Comparison of ENCODE assay signal across 10 cellular contexts in the genomic region with DNA sequence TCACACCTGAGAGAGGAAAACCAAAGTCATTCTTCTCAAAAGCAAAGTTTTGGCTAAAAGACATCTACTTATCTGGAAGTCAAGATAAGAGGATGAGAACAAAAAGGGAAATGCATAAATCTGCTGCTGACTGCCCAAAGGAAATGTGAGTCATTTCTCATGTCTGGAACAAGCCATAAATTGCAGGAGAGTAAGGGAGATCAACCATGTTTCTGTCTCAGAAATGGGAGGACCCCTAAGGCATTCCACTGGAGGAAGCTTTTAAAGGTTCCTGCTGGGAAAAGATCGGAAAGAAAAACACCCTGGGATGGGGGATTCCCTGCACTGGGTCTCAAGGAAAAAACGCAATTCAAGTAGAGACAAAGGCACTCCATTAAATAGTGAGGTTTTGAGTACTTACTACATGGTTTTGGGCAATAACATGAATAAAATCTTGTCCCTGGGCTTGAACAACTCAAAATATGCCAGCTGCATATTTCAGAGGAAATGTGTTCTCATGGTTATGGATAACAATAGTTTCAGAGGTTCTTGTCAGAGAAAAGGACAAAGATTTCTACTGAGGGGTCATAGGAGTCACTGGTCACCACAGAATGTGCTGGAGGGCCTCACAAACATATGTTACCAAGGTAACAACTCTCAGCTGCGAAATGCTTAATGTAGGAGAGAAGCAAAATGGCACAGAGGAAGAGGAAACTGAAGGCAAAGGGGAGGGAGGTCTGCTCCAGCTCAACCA. TPM values are rescaled to one million over a fixed set of nuclear protein-coding genes. Genes with fewer than 3 reads are reported as not detected.
DNase-seq lines count a peak whose midpoint lies in the region; ATAC-seq, FAIRE-seq and TF ChIP-seq lines count a peak whose summit lies in the region.
"Had no signal": no experiment of that assay in that cellular context is flagged by ENCODE, and none has a peak within 500 bp of the region (broad histone marks: within the 10 kb centered on the region; RNA-seq: fewer than 3 reads in every experiment).

No MANE protein-coding gene starts in this region.

- H3K14ac ChIP-seq in IMR-90 (replicated peaks; ENCODE audit: low read depth, low read length) = no peak overlapping the region

- CTCF ChIA-PET in A673 (lab: Charles Lee) = no interaction called here
- CTCF ChIA-PET in IMR-90 (lab: Yijun Ruan, JAX) = no interaction called here
- CTCF ChIA-PET in GM12878 (lab: Yijun Ruan, JAX) = no interaction called here

- peak; percentile 14; the same call in 1 of the 2 replicates for ATAC-seq in IMR-90 (ENCODE audit: low read depth)
- peak; percentile 39; the same call in 2 of the 3 replicates for ATAC-seq in GM12878
- ATAC-seq in HG02763 (IDR thresholded peaks at IDR 0.05; ENCODE audit: unreplicated experiment) = no peak

- H2AK9ac ChIP-seq in IMR-90 (replicated peaks; ENCODE audit: low read depth, low read length, poor library complexity) = no peak overlapping the region

- H4K8ac ChIP-seq in IMR-90 (ENCODE audit: low read depth in 2 of 2, low read length in 2 of 2) = 0 out of 4 replicates have a peak overlapping the region, but pooled peaks of 1 of the 2 experiments have one; percentile 9

- peak overlapping the region; percentile 68 for H3K27ac ChIP-seq in A673 (ENCODE audit: low read depth, low read length, poor library complexity, severe bottlenecking)
- no peak overlapping the region for H3K27ac ChIP-seq in IMR-90 (ENCODE audit: insufficient read depth, low read length)
- H3K27ac ChIP-seq in GM12878 (ENCODE audit: control insufficient read depth, insufficient read depth) = no peak overlapping the region

- H2BK5ac ChIP-seq in IMR-90 (ENCODE audit: low read depth, low read length, poor library complexity, severe bottlenecking) = no peak overlapping the region

- H3K56ac ChIP-seq in IMR-90 (ENCODE audit: extremely low read depth, insufficient read depth, low read length) = no peak overlapping the region

- no peak for TF ChIP-seq RAD21 in IMR-90 (IDR thresholded peaks at IDR 0.05; ENCODE audit: low read length)
- no peak for TF ChIP-seq RAD21 in GM12878 (IDR thresholded peaks at IDR 0.05; ENCODE audit: insufficient read depth, low read depth, low read length)

- no peaks in the 10 kb centered on the region for H3K79me1 ChIP-seq in IMR-90 (ENCODE audit: low read depth in 1 of 2, low read length in 2 of 2)

- FAIRE-seq in GM12878 (lab: Jason Lieb, UNC) = no peak

- no peaks in the 10 kb centered on the region for H3K36me3 ChIP-seq in A673 (ENCODE audit: insufficient read depth, low read length, poor library complexity, severe bottlenecking)
- H3K36me3 ChIP-seq in IMR-90 (ENCODE audit: control insufficient read depth, insufficient read depth, low read length) = no peaks in the 10 kb centered on the region
- no peaks in the 10 kb centered on the region for H3K36me3 ChIP-seq in GM12878 (ENCODE audit: control insufficient read depth in 2 of 2, insufficient read depth in 2 of 2, low read length in 1 of 2)
- H3K36me3 ChIP-seq in kidney epithelial cell (ENCODE audit: control insufficient read depth, insufficient read depth, low read length) = no peaks in the 10 kb centered on the region

- in situ Hi-C loops in IMR-90 (cut with MboI; ENCODE audit: low sequenced_read_pairs) (no loop called here), GM12878 (cut with MboI) (no loop called here)

- no peak for TF ChIP-seq POLR2A in IMR-90 (IDR thresholded peaks at IDR 0.05; ENCODE audit: low read depth, low read length)
- TF ChIP-seq POLR2A in GM12878 (IDR thresholded peaks at IDR 0.05; ENCODE audit: low read depth, low read length) = no peak

- no peak overlapping the region for H3K9ac ChIP-seq in IMR-90 (ENCODE audit: low read depth, low read length)
- H3K9ac ChIP-seq in GM12878 (ENCODE audit: control insufficient read depth, insufficient read depth, low read length) = no peak overlapping the region

- WGBS in IMR-90 (ENCODE audit: extremely low coverage in 2 of 2, insufficient read length in 1 of 2), 2 experiments = no CpG with 5 or more reads among the region's 3 CpGs
- WGBS in GM12878 (ENCODE audit: insufficient coverage, insufficient replicate concordance, low lambda C conversion rate, missing lambda C conversion rate) = 5% methylated on average over 3 of the region's 3 CpGs

- H3K27me3 ChIP-seq in A673 (replicated peaks; ENCODE audit: insufficient read depth, low read depth, low read length, poor library complexity) = no peaks in the 10 kb centered on the region
- no peaks in the 10 kb centered on the region for H3K27me3 ChIP-seq in IMR-90 (ENCODE audit: control insufficient read depth, insufficient read depth, low read length)
- no peaks in the 10 kb centered on the region for H3K27me3 ChIP-seq in GM12878 (replicated peaks in 1 of 2; ENCODE audit: control insufficient read depth in 2 of 2, insufficient read depth in 2 of 2, low read length in 1 of 2)
- no peaks in the 10 kb centered on the region for H3K27me3 ChIP-seq in kidney epithelial cell (ENCODE audit: control insufficient read depth, insufficient read depth, low read length)

- H2BK20ac ChIP-seq in IMR-90 (ENCODE audit: low read depth, low read length) = no peak overlapping the region

- dilution Hi-C loops in IMR-90 (cut with HindIII; ENCODE audit: low sequenced_read_pairs, unreplicated experiment) = no loop called here

- H4K5ac ChIP-seq in IMR-90 (ENCODE audit: low read depth, low read length) = no peak overlapping the region

- RAD21 ChIA-PET in GM12878 (lab: Charles Lee; ENCODE audit: unreplicated experiment) = no interaction called here

- no peak overlapping the region for H3K18ac ChIP-seq in IMR-90 (ENCODE audit: low read depth, low read length)

- H3K9me1 ChIP-seq in IMR-90 (ENCODE audit: insufficient read depth, low read length) = no peaks in the 10 kb centered on the region

- H3K4me1 ChIP-seq in A673 (ENCODE audit: insufficient read depth, low read length, poor library complexity, severe bottlenecking) (peaks cover 10% of the 10 kb centered on the region), IMR-90 (ENCODE audit: control insufficient read depth, insufficient read depth, low read length) (0 out of 2 replicates have a peak, but pooled peaks cover 2% of the 10 kb centered on the region), GM12878 (ENCODE audit: control insufficient read depth, insufficient read depth, low read length) (no peaks in the 10 kb centered on the region)

- intact Hi-C loops in A673 (cut with micrococcal nuclease; ENCODE audit: unreplicated experiment) = no loop called here
- intact Hi-C loops in IMR-90 (cut with micrococcal nuclease) = no loop called here
- intact Hi-C loops in GM12878 (cut with micrococcal nuclease; ENCODE audit: unreplicated experiment) = loop anchor here (10.0 kb wide), 1 partner anchor 198 kb away; no protein-coding TSS in a partner anchor

- no peak for TF ChIP-seq CTCF in A673 (conservative IDR thresholded peaks at IDR 0.05; ENCODE audit: low read depth, low read length)
- no peak for TF ChIP-seq CTCF in IMR-90 (conservative IDR thresholded peaks at IDR 0.05; ENCODE audit: low read depth, low read length)
- TF ChIP-seq CTCF in GM12878 (IDR thresholded peaks at IDR 0.05 in 2 of 3, conservative IDR thresholded peaks at IDR 0.05 in 1 of 3; ENCODE audit: control insufficient read depth in 2 of 3, extremely low read depth in 1 of 3, insufficient read depth in 1 of 3, low read depth in 3 of 3, low read length in 3 of 3) = no peak
- no peak for TF ChIP-seq CTCF in kidney epithelial cell (IDR thresholded peaks at IDR 0.05; ENCODE audit: insufficient read depth, low read length, poor library complexity, severe bottlenecking)

- SMC1A ChIA-PET in GM12878 (lab: Charles Lee; ENCODE audit: uncharacterized antibody, unreplicated experiment) = no interaction called here

- H3K4me2 ChIP-seq in IMR-90 (ENCODE audit: low read depth, low read length) = no peak overlapping the region
- no peak overlapping the region for H3K4me2 ChIP-seq in GM12878 (ENCODE audit: control insufficient read depth, insufficient read depth)

- H2AK5ac ChIP-seq in IMR-90 (ENCODE audit: low read depth, low read length) = no peak overlapping the region

- no peak overlapping the region for H2AFZ ChIP-seq in IMR-90 (replicated peaks; ENCODE audit: low read length, poor library complexity)
- no peak overlapping the region for H2AFZ ChIP-seq in GM12878 (ENCODE audit: control insufficient read depth, low read depth, low read length)

- DNase-seq in A673 (ENCODE audit: low spot score) (peak; percentile 88), IMR-90 (peak; percentile 43), GM12878 (ENCODE audit: low read depth, low spot score) (no peak), kidney epithelial cell (ENCODE audit: low read depth) (peak; percentile 39), NCI-H146 treated with DMSO at 0.1 percent for 48 hours (lab: John Stamatoyannopoulos, UW; ENCODE audit: unreplicated experiment) (no peak)
- no peak for DNase-seq in activated CD4-positive, CD25-positive, alpha-beta regulatory T cell (lab: John Stamatoyannopoulos, UW)
- no peak for DNase-seq in activated CD4-positive, CD25-positive, alpha-beta regulatory T cell treated with anti-CD3 and anti-CD28 coated beads, Interleukin-2, amount 50 U/mL, for 72 hours
- DNase-seq: NCI-H1417 treated with DMSO at 0.1 percent for 48 hours had no signal

- no TSS peak for BruUV-seq in A673 (replicated peaks; lab: Mats Ljungman, UMichigan)
- BruUV-seq in IMR-90 (replicated peaks; lab: Mats Ljungman, UMichigan) = no TSS peak
- no TSS peak for BruUV-seq in GM12878 (replicated peaks; lab: Mats Ljungman, UMichigan)

- H2BK15ac ChIP-seq in IMR-90 (ENCODE audit: low read depth, low read length) = no peak overlapping the region

- H3K4ac ChIP-seq in IMR-90 (ENCODE audit: low read depth, low read length) = no peak overlapping the region

- H2BK120ac ChIP-seq in IMR-90 (ENCODE audit: low read depth, low read length) = no peak overlapping the region

- no peak overlapping the region for H3K23ac ChIP-seq in IMR-90 (ENCODE audit: low read depth, low read length)

- POLR2A ChIA-PET in A673 (lab: Charles Lee; ENCODE audit: low non-redundant PET) = no interaction called here
- POLR2A ChIA-PET in IMR-90 (lab: Charles Lee; ENCODE audit: unreplicated experiment) = no interaction called here
- POLR2A ChIA-PET in GM12878 (lab: Charles Lee) = interaction anchor here (0.7 kb wide), 1 partner anchor 405 kb away, joined by 4 read pairs; no protein-coding TSS in a partner anchor

- no peaks in the 10 kb centered on the region for H3K79me2 ChIP-seq in GM12878 (ENCODE audit: control insufficient read depth, insufficient read depth, low read length)

- no peaks in the 10 kb centered on the region for H4K20me1 ChIP-seq in IMR-90 (ENCODE audit: insufficient read depth, low read length)
- H4K20me1 ChIP-seq in GM12878 (ENCODE audit: control insufficient read depth, insufficient read depth) = no peaks in the 10 kb centered on the region

- TF ChIP-seq EP300 in GM12878 (IDR thresholded peaks at IDR 0.05; ENCODE audit: borderline replicate concordance in 1 of 2, control insufficient read depth in 1 of 2, low read depth in 2 of 2, low read length in 2 of 2) = no peak

- H3K4me3 ChIP-seq in A673 (ENCODE audit: low read depth, low read length, poor library complexity, severe bottlenecking) (no peak overlapping the region), IMR-90 (ENCODE audit: insufficient read depth, low read depth, low read length) (no peak overlapping the region), GM12878 (no peak overlapping the region), kidney epithelial cell (ENCODE audit: low read depth, low read length) (no peak overlapping the region)

- H4K91ac ChIP-seq in IMR-90 (ENCODE audit: insufficient read depth, low read depth, low read length) = no peak overlapping the region

- H3K9me3 ChIP-seq in A673 (ENCODE audit: low read depth, low read length, poor library complexity, severe bottlenecking) (no peaks in the 10 kb centered on the region), IMR-90 (ENCODE audit: control insufficient read depth, insufficient read depth, low read length) (no peaks in the 10 kb centered on the region), GM12878 (replicated peaks; ENCODE audit: control insufficient read depth, insufficient read depth, low read length) (no peaks in the 10 kb centered on the region; the same call in 2 of the 3 replicates)

RNA-seq across cellular contexts. Expression of a gene that starts 19.3 kb away (rescaled TPM):
- 0.50 and 1.2 TPM in 2 replicates for total RNA-seq in A673 (2021)
- total RNA-seq in IMR-90 (2012; rRNA removed) = not detected in 2 replicates
- polyA plus RNA-seq in IMR-90 (2012; rRNA removed) = 0.07 and 0.10 TPM in 2 replicates
- polyA plus RNA-seq in IMR-90 (2012; cell fraction: cytosol; rRNA removed) = 0.15 TPM in 1 of 2 replicates, not detected in the other
- polyA plus RNA-seq in IMR-90 (2012; cell fraction: nucleus; rRNA removed; ENCODE audit: low replicate concordance) = 0.03 TPM in 1 of 2 replicates, not detected in the other
- total RNA-seq in GM12878 (2013; cell fraction: nucleolus; rRNA removed) = not detected in 2 replicates
- total RNA-seq in GM12878 (2014; rRNA removed) = 0.11 and 0.16 TPM in 2 replicates
- total RNA-seq in GM12878 (2014; rRNA removed; fragmentation: Illumina TruSeq; extraction: Trizol) = not detected in 2 replicates
- not detected in 2 replicates for total RNA-seq in GM12878 (2021)
- not detected for polyA plus RNA-seq in GM12878 (2011; ENCODE audit: low read depth)
- polyA plus RNA-seq in GM12878 (2011; rRNA removed) = 0.14 and 0.19 TPM in 2 replicates
- 0.07 and 0.10 TPM in 2 replicates for polyA plus RNA-seq in GM12878 (2011; cell fraction: cytosol; rRNA removed)
- polyA plus RNA-seq in GM12878 (2011; cell fraction: nucleus; rRNA removed) = 0.10 and 0.20 TPM in 2 replicates
- not detected in 2 replicates for polyA plus RNA-seq in GM12878 (2012)
- not detected in 2 replicates for polyA plus RNA-seq in GM12878 (2014; fragmentation: Illumina TruSeq; extraction: Trizol)
- polyA plus RNA-seq in GM12878 (2014; fragmentation: Nextera tagmentation; extraction: Ambion mirVana) = under 1 TPM; 0.05 to 0.31 TPM
- polyA plus RNA-seq in GM12878 (2014; rRNA removed) = 0.15 and 0.36 TPM in 2 replicates
- polyA plus RNA-seq in GM12878 (2016; fragmentation: Nextera tagmentation; extraction: Ambion mirVana) = not detected
- polyA minus RNA-seq in GM12878 (2011; rRNA and poly(A)+ RNA removed) = not detected in 2 replicates
- polyA minus RNA-seq in GM12878 (2011; cell fraction: cytosol; rRNA and poly(A)+ RNA removed) = not detected in 2 replicates
- polyA minus RNA-seq in GM12878 (2011; cell fraction: nucleus; rRNA and poly(A)+ RNA removed) = not detected in 2 replicates
- 18.7 and 21.1 TPM in 2 replicates for total RNA-seq in kidney epithelial cell
- polyA plus RNA-seq: BJ had no signal

RNA-seq across cellular contexts. Expression of a gene that starts 39.9 kb away (rescaled TPM):
- 3.7 and 5.4 TPM in 2 replicates for total RNA-seq in A673 (2021)
- 8.1 TPM in 2 replicates for total RNA-seq in IMR-90 (2012; rRNA removed)
- polyA plus RNA-seq in IMR-90 (2012; rRNA removed) = 14.2 and 14.6 TPM in 2 replicates
- 12.7 and 17.2 TPM in 2 replicates for polyA plus RNA-seq in IMR-90 (2012; cell fraction: cytosol; rRNA removed)
- polyA plus RNA-seq in IMR-90 (2012; cell fraction: nucleus; rRNA removed; ENCODE audit: low replicate concordance) = 23.2 and 26.5 TPM in 2 replicates
- total RNA-seq in GM12878 (2013; cell fraction: nucleolus; rRNA removed) = not detected in 2 replicates
- 0.05 and 0.06 TPM in 2 replicates for total RNA-seq in GM12878 (2014; rRNA removed)
- total RNA-seq in GM12878 (2014; rRNA removed; fragmentation: Illumina TruSeq; extraction: Trizol) = under 0.01 and 0.05 TPM in 2 replicates
- 0.15 and 0.27 TPM in 2 replicates for total RNA-seq in GM12878 (2021)
- not detected for polyA plus RNA-seq in GM12878 (2011; ENCODE audit: low read depth)
- 0.03 and 0.07 TPM in 2 replicates for polyA plus RNA-seq in GM12878 (2011; rRNA removed)
- polyA plus RNA-seq in GM12878 (2011; cell fraction: cytosol; rRNA removed) = 0.03 and 0.10 TPM in 2 replicates
- polyA plus RNA-seq in GM12878 (2011; cell fraction: nucleus; rRNA removed) = 0.03 and 0.07 TPM in 2 replicates
- polyA plus RNA-seq in GM12878 (2012) = 0.04 TPM in 1 of 2 replicates, not detected in the other
- 0.12 and 0.24 TPM in 2 replicates for polyA plus RNA-seq in GM12878 (2014; fragmentation: Illumina TruSeq; extraction: Trizol)
- polyA plus RNA-seq in GM12878 (2014; fragmentation: Nextera tagmentation; extraction: Ambion mirVana) = not detected
- 0.08 and 0.09 TPM in 2 replicates for polyA plus RNA-seq in GM12878 (2014; rRNA removed)
- under 1 TPM; 0.09 to 0.12 TPM for polyA plus RNA-seq in GM12878 (2016; fragmentation: Nextera tagmentation; extraction: Ambion mirVana)
- polyA minus RNA-seq in GM12878 (2011; rRNA and poly(A)+ RNA removed) = 0.07 and 0.10 TPM in 2 replicates
- polyA minus RNA-seq in GM12878 (2011; cell fraction: cytosol; rRNA and poly(A)+ RNA removed) = not detected in 2 replicates
- 0.19 TPM in 1 of 2 replicates, not detected in the other for polyA minus RNA-seq in GM12878 (2011; cell fraction: nucleus; rRNA and poly(A)+ RNA removed)
- total RNA-seq in kidney epithelial cell = 10.6 and 14.1 TPM in 2 replicates

Comparison
In these comparisons a context has a peak if more than half of its experiments do, and no peak if none do; other contexts are left out.
1. DNase-seq: peak in A673 (single experiment), IMR-90 (single experiment) and kidney epithelial cell (single experiment); none in GM12878 (single experiment), activated CD4-positive, CD25-positive, alpha-beta regulatory T cell (0 of 4), activated CD4-positive, CD25-positive, alpha-beta regulatory T cell treated with anti-CD3 and anti-CD28 coated beads, Interleukin-2, amount 50 U/mL, for 72 hours (single experiment) and NCI-H146 treated with DMSO at 0.1 percent for 48 hours (single experiment).